In genomic region chr7:148483515-148483914, GRCh38 we compare ENCODE assay signal across 17 cellular contexts.
A peak's percentile ranks its signal among the peaks of the same experiment; 100 is the strongest.
DNase-seq lines count a peak whose midpoint lies in the region; ATAC-seq, FAIRE-seq and TF ChIP-seq lines count a peak whose summit lies in the region.
"Had no signal": no experiment of that assay in that cellular context is flagged by ENCODE, and none has a peak within 500 bp of the region (broad histone marks: within the 10 kb centered on the region; RNA-seq: fewer than 3 reads in every experiment).

No MANE protein-coding gene starts in this region.

- POLR2A ChIA-PET in IMR-90 (lab: Charles Lee; ENCODE audit: unreplicated experiment) = no interaction called here

- CTCF ChIA-PET in IMR-90 (lab: Yijun Ruan, JAX) = no interaction called here

- no peaks in the 10 kb centered on the region for H3K9me3 Mint-ChIP-seq in endothelial cell (ENCODE audit: unreplicated experiment)
- H3K9me3 Mint-ChIP-seq: CD4-positive, alpha-beta memory T cell; HFFc6 had no signal

- no peaks in the 10 kb centered on the region for H3K27me3 Mint-ChIP-seq in endothelial cell (ENCODE audit: unreplicated experiment)

- H2BK20ac ChIP-seq in IMR-90 (ENCODE audit: low read depth, low read length) = no peak overlapping the region

- H2AK5ac ChIP-seq in IMR-90 (ENCODE audit: low read depth, low read length) = no peak overlapping the region

- no peak overlapping the region for H4K5ac ChIP-seq in IMR-90 (ENCODE audit: low read depth, low read length)

- no peak overlapping the region for H3K14ac ChIP-seq in IMR-90 (replicated peaks; ENCODE audit: low read depth, low read length)

- no peak overlapping the region for H4K8ac ChIP-seq in IMR-90 (ENCODE audit: low read depth in 2 of 2, low read length in 2 of 2)

- dilution Hi-C loops in IMR-90 (cut with HindIII; ENCODE audit: low sequenced_read_pairs, unreplicated experiment) = no loop called here

- no peak overlapping the region for H2BK5ac ChIP-seq in IMR-90 (ENCODE audit: low read depth, low read length, poor library complexity, severe bottlenecking)

- H3K9me3 ChIP-seq in IMR-90 (ENCODE audit: control insufficient read depth, insufficient read depth, low read length) (no peaks in the 10 kb centered on the region), small intestine (ENCODE audit: control insufficient read depth, low read depth) (no peaks in the 10 kb centered on the region), spleen (no peaks in the 10 kb centered on the region)

- no peak overlapping the region for H3K4me2 ChIP-seq in IMR-90 (ENCODE audit: low read depth, low read length)

- in situ Hi-C loops in IMR-90 (cut with MboI; ENCODE audit: low sequenced_read_pairs) = no loop called here

- no peak for ATAC-seq in IMR-90 (ENCODE audit: low read depth)
- ATAC-seq in HG03108 (IDR thresholded peaks at IDR 0.05; ENCODE audit: unreplicated experiment) = no peak

- H3K79me1 ChIP-seq in IMR-90 (ENCODE audit: low read depth in 1 of 2, low read length in 2 of 2) = no peaks in the 10 kb centered on the region

- no peak overlapping the region for H3K23ac ChIP-seq in IMR-90 (ENCODE audit: low read depth, low read length)

- no TSS peak for BruUV-seq in IMR-90 (replicated peaks; lab: Mats Ljungman, UMichigan)

- no peak overlapping the region for H2BK15ac ChIP-seq in IMR-90 (ENCODE audit: low read depth, low read length)

- 83% methylated on average over 1 of the region's 8 CpGs; no CpG with 5 or more reads in 1 of the 2 experiments for WGBS in IMR-90 (ENCODE audit: extremely low coverage in 2 of 2, insufficient read length in 1 of 2), 2 experiments
- WGBS in small intestine, 3 donors = 9 to 64% (median 33%) methylated on average over 8 of the region's 8 CpGs
- WGBS in spleen, 5 donors = 75 to 91% (median 82%) methylated on average over 8 of the region's 8 CpGs

- no peaks in the 10 kb centered on the region for H4K20me1 ChIP-seq in IMR-90 (ENCODE audit: insufficient read depth, low read length)

- H4K91ac ChIP-seq in IMR-90 (ENCODE audit: insufficient read depth, low read depth, low read length) = no peak overlapping the region

- H2BK120ac ChIP-seq in IMR-90 (ENCODE audit: low read depth, low read length) = no peak overlapping the region

- H3K4me1 Mint-ChIP-seq in endothelial cell (ENCODE audit: unreplicated experiment) = peaks cover 6% of the 10 kb centered on the region

- no peak overlapping the region for H3K4ac ChIP-seq in IMR-90 (ENCODE audit: low read depth, low read length)

- no peak overlapping the region for H3K18ac ChIP-seq in IMR-90 (ENCODE audit: low read depth, low read length)

- H3K27ac ChIP-seq in IMR-90 (ENCODE audit: insufficient read depth, low read length) = no peak overlapping the region
- no peak overlapping the region for H3K27ac ChIP-seq in small intestine (ENCODE audit: low read depth in 1 of 2, low read length in 1 of 2)
- no peak overlapping the region for H3K27ac ChIP-seq in spleen
- H3K27ac ChIP-seq: C4-2B had no signal

- no peak overlapping the region for H3K4me3 Mint-ChIP-seq in endothelial cell (ENCODE audit: unreplicated experiment)
- H3K4me3 Mint-ChIP-seq: B cell; CD4-positive, alpha-beta memory T cell; HFFc6 had no signal

- no peak for DNase-seq in IMR-90
- DNase-seq in NCI-H2171 treated with DMSO at 0.1 percent for 48 hours (lab: John Stamatoyannopoulos, UW) = peak; percentile 83
- peak; percentile 39 for DNase-seq in mesenteric fat pad (ENCODE audit: low spot score)
- DNase-seq in small intestine = peak; percentile 81
- no peak for DNase-seq in endothelial cell (ENCODE audit: low spot score)
- DNase-seq in spleen = no peak
- no peak for DNase-seq in activated naive CD4-positive, alpha-beta T cell (lab: John Stamatoyannopoulos, UW)
- DNase-seq: CD4-positive, alpha-beta memory T cell; DMS53; GF-D8; HCEC 1CT; HFFc6 had no signal

- H3K9ac ChIP-seq in IMR-90 (ENCODE audit: low read depth, low read length) = no peak overlapping the region

- H2AFZ ChIP-seq in IMR-90 (replicated peaks; ENCODE audit: low read length, poor library complexity) = no peak overlapping the region

- H3K4me1 ChIP-seq in IMR-90 (ENCODE audit: control insufficient read depth, insufficient read depth, low read length) = no peaks in the 10 kb centered on the region
- peaks cover 0 to 4% of the 10 kb centered on the region in 2 donors for H3K4me1 ChIP-seq in small intestine (ENCODE audit: control insufficient read depth in 2 of 2, insufficient read depth in 1 of 2, low read depth in 1 of 2, low read length in 1 of 2)
- H3K4me1 ChIP-seq in spleen = peaks cover 0 to 13% (median 2%) of the 10 kb centered on the region in 6 donors

- H3K27ac Mint-ChIP-seq in endothelial cell (ENCODE audit: unreplicated experiment) = no peak overlapping the region
- H3K27ac Mint-ChIP-seq: B cell; CD4-positive, alpha-beta memory T cell; HFFc6 had no signal

- TF ChIP-seq RAD21 in IMR-90 (IDR thresholded peaks at IDR 0.05; ENCODE audit: low read length) = no peak

- peak overlapping the region; percentile 42 for H2AK9ac ChIP-seq in IMR-90 (replicated peaks; ENCODE audit: low read depth, low read length, poor library complexity)

- TF ChIP-seq CTCF in IMR-90 (conservative IDR thresholded peaks at IDR 0.05; ENCODE audit: low read depth, low read length) (no peak), endothelial cell (IDR thresholded peaks at IDR 0.05; ENCODE audit: unreplicated experiment) (no peak), spleen (IDR thresholded peaks at IDR 0.05 in 8 of 11, conservative IDR thresholded peaks at IDR 0.05 in 3 of 11) (no peak)

- TF ChIP-seq POLR2A in IMR-90 (IDR thresholded peaks at IDR 0.05; ENCODE audit: low read depth, low read length) (no peak), spleen (IDR thresholded peaks at IDR 0.05) (no peak)

- H3K36me3 Mint-ChIP-seq in endothelial cell (ENCODE audit: low read depth, unreplicated experiment) = no peaks in the 10 kb centered on the region
- H3K36me3 Mint-ChIP-seq: CD4-positive, alpha-beta memory T cell had no signal

- H3K27me3 ChIP-seq in IMR-90 (ENCODE audit: control insufficient read depth, insufficient read depth, low read length) (no peaks in the 10 kb centered on the region), small intestine (ENCODE audit: control insufficient read depth in 2 of 2, insufficient read depth in 2 of 2, low read length in 2 of 2) (no peaks in the 10 kb centered on the region), spleen (replicated peaks in 1 of 7) (no peaks in the 10 kb centered on the region)

- intact Hi-C loops in IMR-90 (cut with micrococcal nuclease) (no loop called here), spleen (cut with DNase I; ENCODE audit: low total_unique reads) (no loop called here)

- H3K36me3 ChIP-seq in IMR-90 (ENCODE audit: control insufficient read depth, insufficient read depth, low read length) = no peaks in the 10 kb centered on the region
- no peaks in the 10 kb centered on the region for H3K36me3 ChIP-seq in small intestine (ENCODE audit: control insufficient read depth in 2 of 2, insufficient read depth in 2 of 2, low read length in 2 of 2)
- no peaks in the 10 kb centered on the region for H3K36me3 ChIP-seq in spleen

- FAIRE-seq in small intestine (lab: Jason Lieb, UNC) = no peak
- FAIRE-seq: A204.1, HTR-8/SVneo had no signal

- no peaks in the 10 kb centered on the region for H3K9me1 ChIP-seq in IMR-90 (ENCODE audit: insufficient read depth, low read length)

- H3K56ac ChIP-seq in IMR-90 (ENCODE audit: extremely low read depth, insufficient read depth, low read length) = no peak overlapping the region

- H3K4me3 ChIP-seq in IMR-90 (ENCODE audit: insufficient read depth, low read depth, low read length) (no peak overlapping the region), small intestine (ENCODE audit: low read depth in 1 of 2, low read length in 2 of 2) (no peak overlapping the region), spleen (no peak overlapping the region)

TF ChIP-seq in IMR-90, 13 proteins besides CTCF, POLR2A, EP300 and RAD21:
- no peak for TF ChIP-seq MXI1 (IDR thresholded peaks at IDR 0.05; ENCODE audit: borderline replicate concordance, low read depth, low read length)
- TF ChIP-seq MAFK (IDR thresholded peaks at IDR 0.05; ENCODE audit: low read depth, low read length) = no peak
- no peak for TF ChIP-seq MAZ (IDR thresholded peaks at IDR 0.05; ENCODE audit: borderline replicate concordance, low read depth, low read length)
- TF ChIP-seq NFE2L2 (IDR thresholded peaks at IDR 0.05; ENCODE audit: low read depth, low read length) = no peak
- TF ChIP-seq USF2 (IDR thresholded peaks at IDR 0.05; ENCODE audit: low read depth, low read length) = no peak
- TF ChIP-seq ELK1 (IDR thresholded peaks at IDR 0.05; ENCODE audit: borderline replicate concordance, low read depth, low read length) = no peak
- TF ChIP-seq SMC3 (IDR thresholded peaks at IDR 0.05; ENCODE audit: low read depth, low read length) = no peak

Comparison
In these comparisons a context has a peak if more than half of its experiments do, and no peak if none do; other contexts are left out.
1. DNase-seq: peak in NCI-H2171 treated with DMSO at 0.1 percent for 48 hours (single experiment), mesenteric fat pad (single experiment) and small intestine (single experiment); none in IMR-90 (single experiment), endothelial cell (single experiment), spleen (single experiment) and activated naive CD4-positive, alpha-beta T cell (0 of 4).